In genomic region chr7:95951531-95951930, GRCh38 we compare ENCODE assay signal across 15 cellular contexts.
DNase-seq lines count a peak whose midpoint lies in the region; ATAC-seq and TF ChIP-seq lines count a peak whose summit lies in the region.
"Had no signal": no experiment of that assay in that cellular context is flagged by ENCODE, and none has a peak within 500 bp of the region (broad histone marks: within the 10 kb centered on the region; RNA-seq: fewer than 3 reads in every experiment).

No MANE protein-coding gene starts in this region.

- intact Hi-C loops in sigmoid colon (cut with DNase I), result no loop called here

- no peaks in the 10 kb centered on the region for H3K4me1 Mint-ChIP-seq in osteocyte (ENCODE audit: unreplicated experiment)
- H3K4me1 Mint-ChIP-seq in effector memory CD8-positive, alpha-beta T cell (ENCODE audit: low read depth in 2 of 2), result no peaks in the 10 kb centered on the region
- H3K4me1 Mint-ChIP-seq: B cell, H9 had no signal

- ATAC-seq in effector memory CD8-positive, alpha-beta T cell (replicated peaks), result no peak
- ATAC-seq: K562 had no signal

- no peaks in the 10 kb centered on the region for H3K27me3 Mint-ChIP-seq in osteocyte (ENCODE audit: unreplicated experiment)
- peaks cover 5 to 6% of the 10 kb centered on the region in 2 donors for H3K27me3 Mint-ChIP-seq in effector memory CD8-positive, alpha-beta T cell
- H3K27me3 Mint-ChIP-seq: B cell had no signal

- H3K9me3 Mint-ChIP-seq in osteocyte (ENCODE audit: unreplicated experiment), result no peaks in the 10 kb centered on the region
- no peaks in the 10 kb centered on the region for H3K9me3 Mint-ChIP-seq in effector memory CD8-positive, alpha-beta T cell
- H3K9me3 Mint-ChIP-seq: CD4-positive, alpha-beta T cell; H9 had no signal

- H3K9me3 ChIP-seq in sigmoid colon, result no peaks in the 10 kb centered on the region

- peaks cover 9% of the 10 kb centered on the region for H3K36me3 Mint-ChIP-seq in osteocyte (ENCODE audit: unreplicated experiment)
- H3K36me3 Mint-ChIP-seq in effector memory CD8-positive, alpha-beta T cell (ENCODE audit: insufficient read depth), result no peaks in the 10 kb centered on the region

- no peak overlapping the region for H3K27ac Mint-ChIP-seq in osteocyte (ENCODE audit: unreplicated experiment)
- H3K27ac Mint-ChIP-seq in effector memory CD8-positive, alpha-beta T cell, result no peak overlapping the region
- H3K27ac Mint-ChIP-seq: B cell; CD4-positive, alpha-beta T cell; H9 had no signal

- DNase-seq in DMS 273 (lab: John Stamatoyannopoulos, UW; ENCODE audit: unreplicated experiment) (peak; percentile 14), DMS 273 treated with DMSO at 0.1 percent for 48 hours (lab: John Stamatoyannopoulos, UW) (no peak), cerebellum (ENCODE audit: low spot score) (peak; percentile 24), occipital lobe (lab: John Stamatoyannopoulos, UW) (peak; percentile 15), osteocyte (ENCODE audit: extremely low spot score, unreplicated experiment) (no peak), sigmoid colon (no peak)
- DNase-seq in effector memory CD8-positive, alpha-beta T cell, result no peak
- DNase-seq: Calu3; CD4-positive, alpha-beta T cell; DMS153; GOT3; H9 had no signal

- no peak for TF ChIP-seq CTCF in osteocyte (IDR thresholded peaks at IDR 0.05)
- no peak for TF ChIP-seq CTCF in sigmoid colon (IDR thresholded peaks at IDR 0.05)

- TF ChIP-seq EP300 in sigmoid colon (IDR thresholded peaks at IDR 0.05), result no peak

- 90% methylated on average over 5 of the region's 5 CpGs for WGBS in sigmoid colon, 2 donors

- no peaks in the 10 kb centered on the region for H3K36me3 ChIP-seq in sigmoid colon

- H3K4me3 Mint-ChIP-seq in osteocyte (ENCODE audit: unreplicated experiment), result no peak overlapping the region
- no peak overlapping the region for H3K4me3 Mint-ChIP-seq in effector memory CD8-positive, alpha-beta T cell
- H3K4me3 Mint-ChIP-seq: B cell; CD4-positive, alpha-beta T cell; H9 had no signal

- no peaks in the 10 kb centered on the region for H3K27me3 ChIP-seq in sigmoid colon

- no peak overlapping the region for H3K27ac ChIP-seq in sigmoid colon
- H3K27ac ChIP-seq: 22Rv1 had no signal

- no peaks in the 10 kb centered on the region for H3K4me1 ChIP-seq in sigmoid colon

- H3K4me3 ChIP-seq in sigmoid colon, result no peak overlapping the region
- H3K4me3 ChIP-seq: K562 had no signal

- TF ChIP-seq POLR2A in sigmoid colon (IDR thresholded peaks at IDR 0.05), result no peak

Comparison
In these comparisons a context has a peak if more than half of its experiments do, and no peak if none do; other contexts are left out.
1. DNase-seq: peak in DMS 273 (single experiment), cerebellum (single experiment) and occipital lobe (single experiment); none in DMS 273 treated with DMSO at 0.1 percent for 48 hours (single experiment), osteocyte (single experiment), sigmoid colon (single experiment) and effector memory CD8-positive, alpha-beta T cell (0 of 3).